1 cellular context compared by ENCODE assay signal in the genomic region with DNA sequence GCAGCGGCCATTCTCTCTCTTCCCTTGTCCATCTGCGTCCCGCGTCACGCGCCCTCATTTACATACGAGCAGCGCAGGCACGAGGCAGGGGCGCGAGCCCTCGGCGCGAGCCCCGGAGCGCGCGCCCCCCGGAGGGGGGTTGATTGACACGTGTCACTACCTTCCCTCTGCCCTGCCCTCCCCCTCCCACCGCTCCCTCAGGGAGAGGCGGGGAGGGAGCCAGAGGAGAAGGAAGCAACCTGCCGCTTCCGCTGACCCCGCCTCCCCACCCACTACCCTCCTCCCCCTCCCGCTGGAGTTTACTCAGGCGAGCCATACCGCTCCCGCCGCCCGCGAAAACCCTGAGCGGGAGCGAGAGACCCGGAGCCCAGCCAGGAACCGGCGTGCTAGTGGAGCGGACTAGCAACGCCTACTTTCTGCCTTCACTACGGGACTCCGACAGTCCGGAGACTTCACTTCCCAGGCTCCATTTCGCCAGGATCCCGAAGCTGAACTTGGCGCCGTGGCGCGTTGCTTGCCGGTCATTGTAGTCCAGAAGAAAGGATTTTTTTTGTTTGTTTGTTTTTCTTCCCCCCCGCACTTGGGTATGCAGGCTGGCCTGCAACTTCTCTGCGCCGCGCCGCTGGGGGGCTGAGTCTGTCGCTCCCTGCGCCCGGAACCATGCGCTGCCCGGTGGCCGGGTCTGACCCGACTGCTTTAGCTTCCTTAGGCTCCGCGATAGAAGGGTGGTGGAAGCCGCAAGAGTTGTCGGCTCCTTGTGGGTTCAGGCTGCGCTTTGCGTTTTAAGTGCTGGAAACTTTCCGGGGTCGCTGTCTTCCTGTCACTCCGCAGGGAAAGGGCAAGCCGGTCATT.
TF ChIP-seq lines count a peak whose summit lies in the region.

A gene (minus strand): TSS at position 36 of the 852 bp plus-strand sequence. CDS start 4 bp downstream, at position 32.

TF ChIP-seq in HepG2, 621 proteins besides CTCF, POLR2A, EP300 and RAD21 (continued from another document and continues in another):
- TF ChIP-seq, protein P1, sequence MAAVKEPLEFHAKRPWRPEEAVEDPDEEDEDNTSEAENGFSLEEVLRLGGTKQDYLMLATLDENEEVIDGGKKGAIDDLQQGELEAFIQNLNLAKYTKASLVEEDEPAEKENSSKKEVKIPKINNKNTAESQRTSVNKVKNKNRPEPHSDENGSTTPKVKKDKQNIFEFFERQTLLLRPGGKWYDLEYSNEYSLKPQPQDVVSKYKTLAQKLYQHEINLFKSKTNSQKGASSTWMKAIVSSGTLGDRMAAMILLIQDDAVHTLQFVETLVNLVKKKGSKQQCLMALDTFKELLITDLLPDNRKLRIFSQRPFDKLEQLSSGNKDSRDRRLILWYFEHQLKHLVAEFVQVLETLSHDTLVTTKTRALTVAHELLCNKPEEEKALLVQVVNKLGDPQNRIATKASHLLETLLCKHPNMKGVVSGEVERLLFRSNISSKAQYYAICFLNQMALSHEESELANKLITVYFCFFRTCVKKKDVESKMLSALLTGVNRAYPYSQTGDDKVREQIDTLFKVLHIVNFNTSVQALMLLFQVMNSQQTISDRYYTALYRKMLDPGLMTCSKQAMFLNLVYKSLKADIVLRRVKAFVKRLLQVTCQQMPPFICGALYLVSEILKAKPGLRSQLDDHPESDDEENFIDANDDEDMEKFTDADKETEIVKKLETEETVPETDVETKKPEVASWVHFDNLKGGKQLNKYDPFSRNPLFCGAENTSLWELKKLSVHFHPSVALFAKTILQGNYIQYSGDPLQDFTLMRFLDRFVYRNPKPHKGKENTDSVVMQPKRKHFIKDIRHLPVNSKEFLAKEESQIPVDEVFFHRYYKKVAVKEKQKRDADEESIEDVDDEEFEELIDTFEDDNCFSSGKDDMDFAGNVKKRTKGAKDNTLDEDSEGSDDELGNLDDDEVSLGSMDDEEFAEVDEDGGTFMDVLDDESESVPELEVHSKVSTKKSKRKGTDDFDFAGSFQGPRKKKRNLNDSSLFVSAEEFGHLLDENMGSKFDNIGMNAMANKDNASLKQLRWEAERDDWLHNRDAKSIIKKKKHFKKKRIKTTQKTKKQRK (IDR thresholded peaks at IDR 0.05; ENCODE audit: low read length): no peak
- no peak for TF ChIP-seq SMC3 (IDR thresholded peaks at IDR 0.05; ENCODE audit: low read length)
- peak; percentile 36; the same call in 1 of the 2 replicates for TF ChIP-seq BRCA1 (CRISPR knock-in tag; IDR thresholded peaks at IDR 0.05)
- TF ChIP-seq ZNF678 (CRISPR knock-in tag; IDR thresholded peaks at IDR 0.05): peak; percentile 56; the same call in 1 of the 2 replicates
- TF ChIP-seq ZNF75D (CRISPR knock-in tag; IDR thresholded peaks at IDR 0.05; ENCODE audit: borderline replicate concordance): no peak
- no peak for TF ChIP-seq ZNF562 (CRISPR knock-in tag; IDR thresholded peaks at IDR 0.05; ENCODE audit: borderline replicate concordance)
- no peak for TF ChIP-seq SNRNP70 (IDR thresholded peaks at IDR 0.05; ENCODE audit: low read depth, low read length)
- no peak; the same call in 1 of the 2 replicates for TF ChIP-seq ZFY (CRISPR knock-in tag; IDR thresholded peaks at IDR 0.05)
- no peak for TF ChIP-seq EED (CRISPR knock-in tag; IDR thresholded peaks at IDR 0.05)
- 0 out of 2 replicates have a peak, but pooled peaks have one; percentile 14 for TF ChIP-seq TGIF2 (CRISPR knock-in tag; IDR thresholded peaks at IDR 0.05)
- no peak for TF ChIP-seq HIVEP1 (CRISPR knock-in tag; IDR thresholded peaks at IDR 0.05)
- no peak for TF ChIP-seq ZNF296 (CRISPR knock-in tag; conservative IDR thresholded peaks at IDR 0.05)
- TF ChIP-seq ZZZ3 (CRISPR knock-in tag; IDR thresholded peaks at IDR 0.05; ENCODE audit: borderline replicate concordance): no peak; the same call in 1 of the 2 replicates
- TF ChIP-seq, protein P2, sequence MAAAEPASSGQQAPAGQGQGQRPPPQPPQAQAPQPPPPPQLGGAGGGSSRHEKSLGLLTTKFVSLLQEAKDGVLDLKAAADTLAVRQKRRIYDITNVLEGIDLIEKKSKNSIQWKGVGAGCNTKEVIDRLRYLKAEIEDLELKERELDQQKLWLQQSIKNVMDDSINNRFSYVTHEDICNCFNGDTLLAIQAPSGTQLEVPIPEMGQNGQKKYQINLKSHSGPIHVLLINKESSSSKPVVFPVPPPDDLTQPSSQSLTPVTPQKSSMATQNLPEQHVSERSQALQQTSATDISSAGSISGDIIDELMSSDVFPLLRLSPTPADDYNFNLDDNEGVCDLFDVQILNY (CRISPR knock-in tag; conservative IDR thresholded peaks at IDR 0.05): no peak
- TF ChIP-seq, protein P3, sequence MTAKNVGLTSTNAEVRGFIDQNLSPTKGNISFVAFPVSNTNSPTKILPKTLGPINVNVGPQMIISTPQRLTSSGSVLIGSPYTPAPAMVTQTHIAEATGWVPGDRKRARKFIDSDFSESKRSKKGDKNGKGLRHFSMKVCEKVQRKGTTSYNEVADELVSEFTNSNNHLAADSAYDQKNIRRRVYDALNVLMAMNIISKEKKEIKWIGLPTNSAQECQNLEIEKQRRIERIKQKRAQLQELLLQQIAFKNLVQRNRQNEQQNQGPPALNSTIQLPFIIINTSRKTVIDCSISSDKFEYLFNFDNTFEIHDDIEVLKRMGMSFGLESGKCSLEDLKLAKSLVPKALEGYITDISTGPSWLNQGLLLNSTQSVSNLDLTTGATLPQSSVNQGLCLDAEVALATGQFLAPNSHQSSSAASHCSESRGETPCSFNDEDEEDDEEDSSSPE (CRISPR knock-in tag; IDR thresholded peaks at IDR 0.05): peak; percentile 67
- no peak for TF ChIP-seq ZBTB3 (CRISPR knock-in tag; IDR thresholded peaks at IDR 0.05; ENCODE audit: borderline replicate concordance, low read depth)
- TF ChIP-seq, protein P4, sequence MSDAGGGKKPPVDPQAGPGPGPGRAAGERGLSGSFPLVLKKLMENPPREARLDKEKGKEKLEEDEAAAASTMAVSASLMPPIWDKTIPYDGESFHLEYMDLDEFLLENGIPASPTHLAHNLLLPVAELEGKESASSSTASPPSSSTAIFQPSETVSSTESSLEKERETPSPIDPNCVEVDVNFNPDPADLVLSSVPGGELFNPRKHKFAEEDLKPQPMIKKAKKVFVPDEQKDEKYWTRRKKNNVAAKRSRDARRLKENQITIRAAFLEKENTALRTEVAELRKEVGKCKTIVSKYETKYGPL (CRISPR knock-in tag; IDR thresholded peaks at IDR 0.05): no peak
- TF ChIP-seq, protein P5, sequence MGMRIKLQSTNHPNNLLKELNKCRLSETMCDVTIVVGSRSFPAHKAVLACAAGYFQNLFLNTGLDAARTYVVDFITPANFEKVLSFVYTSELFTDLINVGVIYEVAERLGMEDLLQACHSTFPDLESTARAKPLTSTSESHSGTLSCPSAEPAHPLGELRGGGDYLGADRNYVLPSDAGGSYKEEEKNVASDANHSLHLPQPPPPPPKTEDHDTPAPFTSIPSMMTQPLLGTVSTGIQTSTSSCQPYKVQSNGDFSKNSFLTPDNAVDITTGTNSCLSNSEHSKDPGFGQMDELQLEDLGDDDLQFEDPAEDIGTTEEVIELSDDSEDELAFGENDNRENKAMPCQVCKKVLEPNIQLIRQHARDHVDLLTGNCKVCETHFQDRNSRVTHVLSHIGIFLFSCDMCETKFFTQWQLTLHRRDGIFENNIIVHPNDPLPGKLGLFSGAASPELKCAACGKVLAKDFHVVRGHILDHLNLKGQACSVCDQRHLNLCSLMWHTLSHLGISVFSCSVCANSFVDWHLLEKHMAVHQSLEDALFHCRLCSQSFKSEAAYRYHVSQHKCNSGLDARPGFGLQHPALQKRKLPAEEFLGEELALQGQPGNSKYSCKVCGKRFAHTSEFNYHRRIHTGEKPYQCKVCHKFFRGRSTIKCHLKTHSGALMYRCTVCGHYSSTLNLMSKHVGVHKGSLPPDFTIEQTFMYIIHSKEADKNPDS (CRISPR knock-in tag; IDR thresholded peaks at IDR 0.05): 0 out of 2 replicates have a peak, but pooled peaks have one; percentile 54
- TF ChIP-seq ZKSCAN5 (CRISPR knock-in tag; IDR thresholded peaks at IDR 0.05): no peak
- TF ChIP-seq TRIM24 (CRISPR knock-in tag; IDR thresholded peaks at IDR 0.05): no peak
- no peak for TF ChIP-seq ZNF354B (CRISPR knock-in tag; IDR thresholded peaks at IDR 0.05)
- TF ChIP-seq, protein P6, sequence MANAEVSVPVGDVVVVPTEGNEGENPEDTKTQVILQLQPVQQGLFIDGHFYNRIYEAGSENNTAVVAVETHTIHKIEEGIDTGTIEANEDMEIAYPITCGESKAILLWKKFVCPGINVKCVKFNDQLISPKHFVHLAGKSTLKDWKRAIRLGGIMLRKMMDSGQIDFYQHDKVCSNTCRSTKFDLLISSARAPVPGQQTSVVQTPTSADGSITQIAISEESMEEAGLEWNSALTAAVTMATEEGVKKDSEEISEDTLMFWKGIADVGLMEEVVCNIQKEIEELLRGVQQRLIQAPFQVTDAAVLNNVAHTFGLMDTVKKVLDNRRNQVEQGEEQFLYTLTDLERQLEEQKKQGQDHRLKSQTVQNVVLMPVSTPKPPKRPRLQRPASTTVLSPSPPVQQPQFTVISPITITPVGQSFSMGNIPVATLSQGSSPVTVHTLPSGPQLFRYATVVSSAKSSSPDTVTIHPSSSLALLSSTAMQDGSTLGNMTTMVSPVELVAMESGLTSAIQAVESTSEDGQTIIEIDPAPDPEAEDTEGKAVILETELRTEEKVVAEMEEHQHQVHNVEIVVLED (CRISPR knock-in tag; IDR thresholded peaks at IDR 0.05; ENCODE audit: borderline replicate concordance): peak; percentile 76
- no peak for TF ChIP-seq ZC3H4 (CRISPR knock-in tag; IDR thresholded peaks at IDR 0.05; ENCODE audit: borderline replicate concordance)
- no peak for TF ChIP-seq PRPF4 (IDR thresholded peaks at IDR 0.05; ENCODE audit: low read depth, low read length, poor library complexity, severe bottlenecking)
- TF ChIP-seq NRL (CRISPR knock-in tag; IDR thresholded peaks at IDR 0.05; ENCODE audit: borderline replicate concordance): peak; percentile 63; the same call in 1 of the 2 replicates
- TF ChIP-seq ZNF775 (CRISPR knock-in tag; IDR thresholded peaks at IDR 0.05; ENCODE audit: borderline replicate concordance): no peak
- peak; percentile 71 for TF ChIP-seq CREB1 (IDR thresholded peaks at IDR 0.05)
- TF ChIP-seq CREB1 (CRISPR knock-in tag; IDR thresholded peaks at IDR 0.05): peak; percentile 60
- TF ChIP-seq, protein P7, sequence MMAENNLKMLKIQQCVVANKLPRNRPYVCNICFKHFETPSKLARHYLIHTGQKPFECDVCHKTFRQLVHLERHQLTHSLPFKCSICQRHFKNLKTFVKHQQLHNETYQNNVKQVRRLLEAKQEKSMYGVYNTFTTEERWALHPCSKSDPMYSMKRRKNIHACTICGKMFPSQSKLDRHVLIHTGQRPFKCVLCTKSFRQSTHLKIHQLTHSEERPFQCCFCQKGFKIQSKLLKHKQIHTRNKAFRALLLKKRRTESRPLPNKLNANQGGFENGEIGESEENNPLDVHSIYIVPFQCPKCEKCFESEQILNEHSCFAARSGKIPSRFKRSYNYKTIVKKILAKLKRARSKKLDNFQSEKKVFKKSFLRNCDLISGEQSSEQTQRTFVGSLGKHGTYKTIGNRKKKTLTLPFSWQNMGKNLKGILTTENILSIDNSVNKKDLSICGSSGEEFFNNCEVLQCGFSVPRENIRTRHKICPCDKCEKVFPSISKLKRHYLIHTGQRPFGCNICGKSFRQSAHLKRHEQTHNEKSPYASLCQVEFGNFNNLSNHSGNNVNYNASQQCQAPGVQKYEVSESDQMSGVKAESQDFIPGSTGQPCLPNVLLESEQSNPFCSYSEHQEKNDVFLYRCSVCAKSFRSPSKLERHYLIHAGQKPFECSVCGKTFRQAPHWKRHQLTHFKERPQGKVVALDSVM (CRISPR knock-in tag; IDR thresholded peaks at IDR 0.05): peak; percentile 33; the same call in 1 of the 2 replicates
- TF ChIP-seq RFX1 (IDR thresholded peaks at IDR 0.05): no peak
- no peak for TF ChIP-seq AGO1 (IDR thresholded peaks at IDR 0.05; ENCODE audit: low read depth, low read length, poor library complexity, severe bottlenecking)
- TF ChIP-seq, protein P8, sequence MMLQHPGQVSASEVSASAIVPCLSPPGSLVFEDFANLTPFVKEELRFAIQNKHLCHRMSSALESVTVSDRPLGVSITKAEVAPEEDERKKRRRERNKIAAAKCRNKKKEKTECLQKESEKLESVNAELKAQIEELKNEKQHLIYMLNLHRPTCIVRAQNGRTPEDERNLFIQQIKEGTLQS (CRISPR knock-in tag; IDR thresholded peaks at IDR 0.05): no peak
- TF ChIP-seq SP1 (IDR thresholded peaks at IDR 0.05): no peak
- TF ChIP-seq SP1 (CRISPR knock-in tag; IDR thresholded peaks at IDR 0.05): no peak
- no peak for TF ChIP-seq ZNF260 (CRISPR knock-in tag; IDR thresholded peaks at IDR 0.05; ENCODE audit: borderline replicate concordance, low read depth)
- TF ChIP-seq ZNF326 (CRISPR knock-in tag; IDR thresholded peaks at IDR 0.05; ENCODE audit: borderline replicate concordance): no peak
- no peak for TF ChIP-seq ZNF773 (CRISPR knock-in tag; IDR thresholded peaks at IDR 0.05; ENCODE audit: borderline replicate concordance)
- TF ChIP-seq CCDC6 (CRISPR knock-in tag; IDR thresholded peaks at IDR 0.05): no peak
- TF ChIP-seq, protein P9, sequence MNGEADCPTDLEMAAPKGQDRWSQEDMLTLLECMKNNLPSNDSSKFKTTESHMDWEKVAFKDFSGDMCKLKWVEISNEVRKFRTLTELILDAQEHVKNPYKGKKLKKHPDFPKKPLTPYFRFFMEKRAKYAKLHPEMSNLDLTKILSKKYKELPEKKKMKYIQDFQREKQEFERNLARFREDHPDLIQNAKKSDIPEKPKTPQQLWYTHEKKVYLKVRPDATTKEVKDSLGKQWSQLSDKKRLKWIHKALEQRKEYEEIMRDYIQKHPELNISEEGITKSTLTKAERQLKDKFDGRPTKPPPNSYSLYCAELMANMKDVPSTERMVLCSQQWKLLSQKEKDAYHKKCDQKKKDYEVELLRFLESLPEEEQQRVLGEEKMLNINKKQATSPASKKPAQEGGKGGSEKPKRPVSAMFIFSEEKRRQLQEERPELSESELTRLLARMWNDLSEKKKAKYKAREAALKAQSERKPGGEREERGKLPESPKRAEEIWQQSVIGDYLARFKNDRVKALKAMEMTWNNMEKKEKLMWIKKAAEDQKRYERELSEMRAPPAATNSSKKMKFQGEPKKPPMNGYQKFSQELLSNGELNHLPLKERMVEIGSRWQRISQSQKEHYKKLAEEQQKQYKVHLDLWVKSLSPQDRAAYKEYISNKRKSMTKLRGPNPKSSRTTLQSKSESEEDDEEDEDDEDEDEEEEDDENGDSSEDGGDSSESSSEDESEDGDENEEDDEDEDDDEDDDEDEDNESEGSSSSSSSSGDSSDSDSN (CRISPR knock-in tag; IDR thresholded peaks at IDR 0.05): peak; percentile 87
- TF ChIP-seq, protein P10, sequence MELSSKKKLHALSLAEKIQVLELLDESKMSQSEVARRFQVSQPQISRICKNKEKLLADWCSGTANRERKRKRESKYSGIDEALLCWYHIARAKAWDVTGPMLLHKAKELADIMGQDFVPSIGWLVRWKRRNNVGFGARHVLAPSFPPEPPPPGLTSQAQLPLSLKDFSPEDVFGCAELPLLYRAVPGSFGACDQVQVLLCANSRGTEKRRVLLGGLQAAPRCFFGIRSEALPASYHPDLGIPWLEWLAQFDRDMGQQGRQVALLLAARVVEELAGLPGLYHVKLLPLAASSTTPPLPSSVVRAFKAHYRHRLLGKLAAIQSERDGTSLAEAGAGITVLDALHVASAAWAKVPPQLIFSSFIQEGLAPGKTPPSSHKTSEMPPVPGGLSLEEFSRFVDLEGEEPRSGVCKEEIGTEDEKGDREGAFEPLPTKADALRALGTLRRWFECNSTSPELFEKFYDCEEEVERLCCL (CRISPR knock-in tag; IDR thresholded peaks at IDR 0.05; ENCODE audit: borderline replicate concordance): no peak
- no peak for TF ChIP-seq NPAS2 (CRISPR knock-in tag; IDR thresholded peaks at IDR 0.05; ENCODE audit: borderline replicate concordance)
- no peak; the same call in 1 of the 2 replicates for TF ChIP-seq ZMAT3 (CRISPR knock-in tag; conservative IDR thresholded peaks at IDR 0.05)
